Comparison of ENCODE assay signal across 8 cellular contexts in genomic region chr17:57849874-57850754, GRCh38. TPM values are rescaled to one million over a fixed set of nuclear protein-coding genes. Genes with fewer than 3 reads are reported as not detected.
A peak's percentile ranks its signal among the peaks of the same experiment; 100 is the strongest.
DNase-seq lines count a peak whose midpoint lies in the region; ATAC-seq and TF ChIP-seq lines count a peak whose summit lies in the region.

TSS of gene MRPS23 (minus strand) at chr17:57850044. CDS start at chr17:57850010, 34 bp downstream.

- H3K36me3 ChIP-seq in osteoblast (ENCODE audit: insufficient read depth, low read length) (peaks cover 17% of the 10 kb centered on the region), thymus (ENCODE audit: control insufficient read depth, insufficient read depth) (no peaks in the 10 kb centered on the region)

- H3K9me3 ChIP-seq in osteoblast (ENCODE audit: low read depth, low read length) (no peaks in the 10 kb centered on the region), thymus (ENCODE audit: control insufficient read depth) (no peaks in the 10 kb centered on the region)

- peak; percentile 90 for ATAC-seq in HG02610 (IDR thresholded peaks at IDR 0.05; ENCODE audit: unreplicated experiment)
- ATAC-seq in activated naive CD4-positive, alpha-beta T cell treated with anti-CD3 and anti-CD28 coated beads, Interleukin-2, amount 50 U/mL, for 72 hours = peak; percentile 94 to 95

- peaks cover 20% of the 10 kb centered on the region for H3K4me1 ChIP-seq in osteoblast (ENCODE audit: insufficient read depth, low read length)
- H3K4me1 ChIP-seq in thymus (ENCODE audit: control insufficient read depth, insufficient read depth, low read length) = peaks cover 11% of the 10 kb centered on the region

- under 1% methylated on average over 57 of the region's 57 CpGs for WGBS in thymus

- no peak for TF ChIP-seq CTCF in osteoblast (IDR thresholded peaks at IDR 0.05; ENCODE audit: extremely low read depth, low read depth, low read length)

- H3K79me2 ChIP-seq in osteoblast (ENCODE audit: insufficient read depth, low read length) = peaks cover 30% of the 10 kb centered on the region

- H3K9me3 Mint-ChIP-seq in activated naive CD4-positive, alpha-beta T cell treated with anti-CD3 and anti-CD28 coated beads, Interleukin-2, amount 50 U/mL, for 72 hours = no peaks in the 10 kb centered on the region

- peak within 1 kb of the TSS; percentile 95 for H3K4me2 ChIP-seq in osteoblast (ENCODE audit: insufficient read depth, low read length)

- peak; percentile 98 for DNase-seq in NCI-H1092 treated with DMSO at 0.1 percent for 48 hours (lab: John Stamatoyannopoulos, UW)
- peak; percentile 95 for DNase-seq in SKM-1 (lab: John Stamatoyannopoulos, UW; ENCODE audit: unreplicated experiment)
- peak; percentile 93 to 97 for DNase-seq in activated naive CD4-positive, alpha-beta T cell treated with anti-CD3 and anti-CD28 coated beads, Interleukin-2, amount 50 U/mL, for 72 hours (ENCODE audit: low spot score in 2 of 2)
- DNase-seq in glomerular visceral epithelial cell (ENCODE audit: extremely low spot score) = peak; percentile 98
- peak; percentile 98 for DNase-seq in osteoblast (ENCODE audit: insufficient read length, low spot score, missing footprints)

- peak within 1 kb of the TSS; percentile 82 for H3K27ac ChIP-seq in osteoblast (ENCODE audit: low read depth, low read length)
- H3K27ac ChIP-seq in thymus (ENCODE audit: low read depth) = peak within 1 kb of the TSS; percentile 92

- H3K36me3 Mint-ChIP-seq in activated naive CD4-positive, alpha-beta T cell treated with anti-CD3 and anti-CD28 coated beads, Interleukin-2, amount 50 U/mL, for 72 hours = peaks cover 21 to 25% of the 10 kb centered on the region in 2 donors

- H2AFZ ChIP-seq in osteoblast (ENCODE audit: low read length) = peak within 1 kb of the TSS; percentile 98

- H3K27me3 ChIP-seq in osteoblast (ENCODE audit: insufficient read depth, low read length) (no peaks in the 10 kb centered on the region), thymus (ENCODE audit: control insufficient read depth, insufficient read depth) (no peaks in the 10 kb centered on the region)

- peak within 1 kb of the TSS; percentile 95 to 99 for H3K27ac Mint-ChIP-seq in activated naive CD4-positive, alpha-beta T cell treated with anti-CD3 and anti-CD28 coated beads, Interleukin-2, amount 50 U/mL, for 72 hours

- H3K4me3 ChIP-seq in GM08714 (ENCODE audit: low read length) = peak within 1 kb of the TSS; percentile 94
- peak within 1 kb of the TSS; percentile 96 for H3K4me3 ChIP-seq in osteoblast (ENCODE audit: insufficient read depth, low read length)
- peak within 1 kb of the TSS; percentile 84 for H3K4me3 ChIP-seq in thymus (ENCODE audit: low read length)

- peaks cover 2% of the 10 kb centered on the region for H4K20me1 ChIP-seq in osteoblast (ENCODE audit: insufficient read depth, low read length)

RNA-seq across cellular contexts. Expression of gene MRPS23, which starts in this region (rescaled TPM):
- total RNA-seq in activated naive CD4-positive, alpha-beta T cell treated with anti-CD3 and anti-CD28 coated beads, Interleukin-2, amount 50 U/mL, for 72 hours = 10 to 100 TPM; 43.1 to 57.7 TPM
- 17.1 and 19.9 TPM in 2 replicates for total RNA-seq in osteoblast
- 22.7 TPM for polyA plus RNA-seq in thymus

Comparison
In these comparisons a context has a peak if more than half of its experiments do, and no peak if none do; other contexts are left out.
1. Peak in every context shown above with its lines: DNase-seq, ATAC-seq, H3K4me3 ChIP-seq and H3K27ac ChIP-seq.